Comparison of ENCODE assay signal across 29 cellular contexts in the genomic region with DNA sequence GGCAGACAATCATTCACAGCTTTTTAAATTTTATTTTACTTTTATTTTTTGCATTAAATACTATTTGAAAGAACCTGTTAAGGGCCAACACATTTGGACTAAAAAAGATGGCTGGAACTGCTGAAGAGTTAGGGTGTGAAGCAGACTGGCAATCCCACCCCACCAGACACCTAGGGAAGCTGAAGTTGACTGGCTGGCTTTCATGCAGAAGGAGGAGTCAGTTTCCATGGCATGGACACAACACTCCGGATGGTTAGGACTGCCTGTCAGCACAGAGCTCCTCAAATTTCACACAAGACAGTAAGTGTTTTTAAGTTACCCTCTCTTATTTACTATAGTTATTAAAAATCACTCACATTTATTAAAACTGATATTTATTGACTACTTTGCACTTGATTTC. TPM values are rescaled to one million over a fixed set of nuclear protein-coding genes. Genes with fewer than 3 reads are reported as not detected.
"Had no signal": no experiment of that assay in that cellular context is flagged by ENCODE, and none has a peak within 500 bp of the region (broad histone marks: within the 10 kb centered on the region; RNA-seq: fewer than 3 reads in every experiment).

A gene (plus strand): TSS at position 243 of the 400 bp plus-strand sequence. CDS start 5,016 bp downstream, outside the sequence.

- H3K27ac Mint-ChIP-seq: activated CD8-positive, alpha-beta T cell treated with anti-CD3 and anti-CD28 coated beads for 36 hours; activated T-helper 17 cell treated with anti-CD3 and anti-CD28 coated beads, Interleukin-2, amount 50 U/mL, for 72 hours; effector memory CD8-positive, alpha-beta T cell; naive thymus-derived CD8-positive, alpha-beta T cell; neural progenitor cell had no signal

- H3K9me3 Mint-ChIP-seq: activated CD8-positive, alpha-beta T cell treated with anti-CD3 and anti-CD28 coated beads for 36 hours; activated T-cell treated with anti-CD3 and anti-CD28 coated beads, Interleukin-2, amount 50 U/mL, for 4 hours; activated T-helper 17 cell treated with anti-CD3 and anti-CD28 coated beads, Interleukin-2, amount 50 U/mL, for 72 hours; effector memory CD8-positive, alpha-beta T cell; neural progenitor cell had no signal

- H3K4me1 Mint-ChIP-seq: activated T-helper 17 cell treated with anti-CD3 and anti-CD28 coated beads, Interleukin-2, amount 50 U/mL, for 72 hours; naive thymus-derived CD8-positive, alpha-beta T cell had no signal

- H3K4me3 Mint-ChIP-seq: activated CD8-positive, alpha-beta T cell treated with anti-CD3 and anti-CD28 coated beads for 36 hours; activated T-cell treated with anti-CD3 and anti-CD28 coated beads, Interleukin-2, amount 50 U/mL, for 4 hours; activated T-helper 17 cell treated with anti-CD3 and anti-CD28 coated beads, Interleukin-2, amount 50 U/mL, for 72 hours; effector memory CD8-positive, alpha-beta T cell; naive thymus-derived CD8-positive, alpha-beta T cell; neural progenitor cell had no signal

- DNase-seq: activated CD4-positive, alpha-beta T cell treated with anti-CD3 and anti-CD28 coated beads for 48 hours; activated CD8-positive, alpha-beta T cell treated with anti-CD3 and anti-CD28 coated beads for 36 hours; activated gamma-delta T cell treated with Interleukin-2 at 50 U/mL for 16 hours; activated naive CD4-positive, alpha-beta T cell treated with anti-CD3 and anti-CD28 coated beads, Interleukin-2, amount 50 U/mL, for 16 hours; activated T-cell treated with anti-CD3 and anti-CD28 coated beads, Interleukin-2, amount 50 U/mL, for 4 hours; amniotic stem cell; brain microvascular endothelial cell; cortex of kidney; effector memory CD8-positive, alpha-beta T cell; erythroblast; left cardiac atrium; midbrain; naive thymus-derived CD8-positive, alpha-beta T cell; spleen; stimulated activated naive CD4-positive, alpha-beta T cell treated with Interleukin-2 at 50 U/mL for 16 hours had no signal

- H3K36me3 Mint-ChIP-seq: naive thymus-derived CD8-positive, alpha-beta T cell; neural progenitor cell had no signal

RNA-seq across cellular contexts. Expression of the gene that starts here (rescaled TPM):
- total RNA-seq: activated CD8-positive, alpha-beta T cell treated with anti-CD3 and anti-CD28 coated beads for 36 hours; activated T-cell treated with anti-CD3 and anti-CD28 coated beads, Interleukin-2, amount 50 U/mL, for 4 hours; activated T-helper 17 cell treated with anti-CD3 and anti-CD28 coated beads, Interleukin-2, amount 50 U/mL, for 72 hours; astrocyte; chondrocyte; fibroblast of lung; fibroblast of villous mesenchyme; hepatocyte; left cardiac atrium; liver; naive thymus-derived CD8-positive, alpha-beta T cell; omental fat pad; pulmonary artery endothelial cell; right atrium auricular region; spleen; tibial nerve; ureter had no signal
- polyA plus RNA-seq: fibroblast of lung; hepatocyte; keratinocyte; liver; naive thymus-derived CD8-positive, alpha-beta T cell; spleen had no signal
